ENCODE assay signal across 2 cellular contexts in the genomic region with DNA sequence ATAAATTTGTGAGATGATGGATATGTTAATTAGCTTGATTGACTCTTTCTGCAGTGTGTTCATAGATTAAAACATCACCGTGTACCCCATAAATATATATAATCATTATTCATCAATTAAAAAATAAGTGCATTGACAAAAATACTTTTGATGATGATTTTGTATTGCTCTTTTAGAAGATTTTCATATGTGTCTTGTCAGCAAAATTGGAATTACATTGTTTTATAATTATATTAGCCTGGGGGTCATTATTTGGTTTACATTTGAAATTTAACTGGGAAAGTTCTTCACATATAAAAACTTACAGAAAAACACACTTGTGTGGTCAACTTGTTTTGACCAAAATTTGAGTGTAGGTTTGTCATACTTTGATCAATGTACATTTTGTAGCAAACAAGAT.
TF ChIP-seq lines count a peak whose summit lies in the region.

No MANE protein-coding gene starts in this region.

TF ChIP-seq in HepG2, 621 proteins besides CTCF, POLR2A, EP300 and RAD21 (continued from another document):
- TF ChIP-seq, protein P1, sequence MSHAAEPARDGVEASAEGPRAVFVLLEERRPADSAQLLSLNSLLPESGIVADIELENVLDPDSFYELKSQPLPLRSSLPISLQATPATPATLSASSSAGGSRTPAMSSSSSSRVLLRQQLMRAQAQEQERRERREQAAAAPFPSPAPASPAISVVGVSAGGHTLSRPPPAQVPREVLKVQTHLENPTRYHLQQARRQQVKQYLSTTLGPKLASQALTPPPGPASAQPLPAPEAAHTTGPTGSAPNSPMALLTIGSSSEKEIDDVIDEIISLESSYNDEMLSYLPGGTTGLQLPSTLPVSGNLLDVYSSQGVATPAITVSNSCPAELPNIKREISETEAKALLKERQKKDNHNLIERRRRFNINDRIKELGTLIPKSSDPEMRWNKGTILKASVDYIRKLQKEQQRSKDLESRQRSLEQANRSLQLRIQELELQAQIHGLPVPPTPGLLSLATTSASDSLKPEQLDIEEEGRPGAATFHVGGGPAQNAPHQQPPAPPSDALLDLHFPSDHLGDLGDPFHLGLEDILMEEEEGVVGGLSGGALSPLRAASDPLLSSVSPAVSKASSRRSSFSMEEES (CRISPR knock-in tag; IDR thresholded peaks at IDR 0.05) = no peak
- TF ChIP-seq FLYWCH1 (CRISPR knock-in tag; IDR thresholded peaks at IDR 0.05) (no peak), JDP2 (CRISPR knock-in tag; IDR thresholded peaks at IDR 0.05; ENCODE audit: borderline replicate concordance) (no peak), ZNF12 (CRISPR knock-in tag; IDR thresholded peaks at IDR 0.05) (no peak), USF2 (IDR thresholded peaks at IDR 0.05; ENCODE audit: low read depth, low read length) (no peak), USF2 (CRISPR knock-in tag; IDR thresholded peaks at IDR 0.05; ENCODE audit: borderline replicate concordance) (no peak), STAT5B (CRISPR knock-in tag; IDR thresholded peaks at IDR 0.05) (no peak), ZSCAN20 (CRISPR knock-in tag; IDR thresholded peaks at IDR 0.05; ENCODE audit: borderline replicate concordance) (no peak), SRSF9 (IDR thresholded peaks at IDR 0.05; ENCODE audit: borderline replicate concordance, insufficient read depth, low read depth, low read length, poor library complexity, severe bottlenecking) (no peak), DNMT1 (CRISPR knock-in tag; IDR thresholded peaks at IDR 0.05) (no peak), ZBTB20 (CRISPR knock-in tag; IDR thresholded peaks at IDR 0.05; ENCODE audit: borderline replicate concordance, low read depth) (no peak), HNF4G (IDR thresholded peaks at IDR 0.05; ENCODE audit: borderline replicate concordance, low read depth, low read length) (no peak), HNF4G (CRISPR knock-in tag; IDR thresholded peaks at IDR 0.05; ENCODE audit: borderline replicate concordance, low read depth) (no peak)

TF ChIP-seq in K562, 482 proteins besides CTCF, POLR2A, EP300 and RAD21 (continued from another document):
- TF ChIP-seq ZNF592 (IDR thresholded peaks at IDR 0.05) (no peak), AFF4 (CRISPR knock-in tag; IDR thresholded peaks at IDR 0.05) (no peak), ZNF668 (CRISPR knock-in tag; IDR thresholded peaks at IDR 0.05) (no peak), FOXJ2 (tag; IDR thresholded peaks at IDR 0.05) (no peak), ZNF316 (IDR thresholded peaks at IDR 0.05) (peak; percentile 77), MAFF (IDR thresholded peaks at IDR 0.05; ENCODE audit: low read length) (peak; percentile 57; the same call in 1 of the 2 replicates), L3MBTL2 (IDR thresholded peaks at IDR 0.05) (no peak), MAFG (tag; conservative IDR thresholded peaks at IDR 0.05) (peak; percentile 57; the same call in 1 of the 2 replicates), MAFK (IDR thresholded peaks at IDR 0.05; ENCODE audit: low read length) (peak; percentile 79), EWSR1 (IDR thresholded peaks at IDR 0.05; ENCODE audit: borderline replicate concordance, low read depth, partially characterized antibody) (no peak), EP400 (IDR thresholded peaks at IDR 0.05) (no peak), SIN3B (IDR thresholded peaks at IDR 0.05; ENCODE audit: low read depth) (no peak)
- TF ChIP-seq, protein P2, sequence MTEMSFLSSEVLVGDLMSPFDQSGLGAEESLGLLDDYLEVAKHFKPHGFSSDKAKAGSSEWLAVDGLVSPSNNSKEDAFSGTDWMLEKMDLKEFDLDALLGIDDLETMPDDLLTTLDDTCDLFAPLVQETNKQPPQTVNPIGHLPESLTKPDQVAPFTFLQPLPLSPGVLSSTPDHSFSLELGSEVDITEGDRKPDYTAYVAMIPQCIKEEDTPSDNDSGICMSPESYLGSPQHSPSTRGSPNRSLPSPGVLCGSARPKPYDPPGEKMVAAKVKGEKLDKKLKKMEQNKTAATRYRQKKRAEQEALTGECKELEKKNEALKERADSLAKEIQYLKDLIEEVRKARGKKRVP (CRISPR knock-in tag; IDR thresholded peaks at IDR 0.05) = no peak
- TF ChIP-seq, protein P3, sequence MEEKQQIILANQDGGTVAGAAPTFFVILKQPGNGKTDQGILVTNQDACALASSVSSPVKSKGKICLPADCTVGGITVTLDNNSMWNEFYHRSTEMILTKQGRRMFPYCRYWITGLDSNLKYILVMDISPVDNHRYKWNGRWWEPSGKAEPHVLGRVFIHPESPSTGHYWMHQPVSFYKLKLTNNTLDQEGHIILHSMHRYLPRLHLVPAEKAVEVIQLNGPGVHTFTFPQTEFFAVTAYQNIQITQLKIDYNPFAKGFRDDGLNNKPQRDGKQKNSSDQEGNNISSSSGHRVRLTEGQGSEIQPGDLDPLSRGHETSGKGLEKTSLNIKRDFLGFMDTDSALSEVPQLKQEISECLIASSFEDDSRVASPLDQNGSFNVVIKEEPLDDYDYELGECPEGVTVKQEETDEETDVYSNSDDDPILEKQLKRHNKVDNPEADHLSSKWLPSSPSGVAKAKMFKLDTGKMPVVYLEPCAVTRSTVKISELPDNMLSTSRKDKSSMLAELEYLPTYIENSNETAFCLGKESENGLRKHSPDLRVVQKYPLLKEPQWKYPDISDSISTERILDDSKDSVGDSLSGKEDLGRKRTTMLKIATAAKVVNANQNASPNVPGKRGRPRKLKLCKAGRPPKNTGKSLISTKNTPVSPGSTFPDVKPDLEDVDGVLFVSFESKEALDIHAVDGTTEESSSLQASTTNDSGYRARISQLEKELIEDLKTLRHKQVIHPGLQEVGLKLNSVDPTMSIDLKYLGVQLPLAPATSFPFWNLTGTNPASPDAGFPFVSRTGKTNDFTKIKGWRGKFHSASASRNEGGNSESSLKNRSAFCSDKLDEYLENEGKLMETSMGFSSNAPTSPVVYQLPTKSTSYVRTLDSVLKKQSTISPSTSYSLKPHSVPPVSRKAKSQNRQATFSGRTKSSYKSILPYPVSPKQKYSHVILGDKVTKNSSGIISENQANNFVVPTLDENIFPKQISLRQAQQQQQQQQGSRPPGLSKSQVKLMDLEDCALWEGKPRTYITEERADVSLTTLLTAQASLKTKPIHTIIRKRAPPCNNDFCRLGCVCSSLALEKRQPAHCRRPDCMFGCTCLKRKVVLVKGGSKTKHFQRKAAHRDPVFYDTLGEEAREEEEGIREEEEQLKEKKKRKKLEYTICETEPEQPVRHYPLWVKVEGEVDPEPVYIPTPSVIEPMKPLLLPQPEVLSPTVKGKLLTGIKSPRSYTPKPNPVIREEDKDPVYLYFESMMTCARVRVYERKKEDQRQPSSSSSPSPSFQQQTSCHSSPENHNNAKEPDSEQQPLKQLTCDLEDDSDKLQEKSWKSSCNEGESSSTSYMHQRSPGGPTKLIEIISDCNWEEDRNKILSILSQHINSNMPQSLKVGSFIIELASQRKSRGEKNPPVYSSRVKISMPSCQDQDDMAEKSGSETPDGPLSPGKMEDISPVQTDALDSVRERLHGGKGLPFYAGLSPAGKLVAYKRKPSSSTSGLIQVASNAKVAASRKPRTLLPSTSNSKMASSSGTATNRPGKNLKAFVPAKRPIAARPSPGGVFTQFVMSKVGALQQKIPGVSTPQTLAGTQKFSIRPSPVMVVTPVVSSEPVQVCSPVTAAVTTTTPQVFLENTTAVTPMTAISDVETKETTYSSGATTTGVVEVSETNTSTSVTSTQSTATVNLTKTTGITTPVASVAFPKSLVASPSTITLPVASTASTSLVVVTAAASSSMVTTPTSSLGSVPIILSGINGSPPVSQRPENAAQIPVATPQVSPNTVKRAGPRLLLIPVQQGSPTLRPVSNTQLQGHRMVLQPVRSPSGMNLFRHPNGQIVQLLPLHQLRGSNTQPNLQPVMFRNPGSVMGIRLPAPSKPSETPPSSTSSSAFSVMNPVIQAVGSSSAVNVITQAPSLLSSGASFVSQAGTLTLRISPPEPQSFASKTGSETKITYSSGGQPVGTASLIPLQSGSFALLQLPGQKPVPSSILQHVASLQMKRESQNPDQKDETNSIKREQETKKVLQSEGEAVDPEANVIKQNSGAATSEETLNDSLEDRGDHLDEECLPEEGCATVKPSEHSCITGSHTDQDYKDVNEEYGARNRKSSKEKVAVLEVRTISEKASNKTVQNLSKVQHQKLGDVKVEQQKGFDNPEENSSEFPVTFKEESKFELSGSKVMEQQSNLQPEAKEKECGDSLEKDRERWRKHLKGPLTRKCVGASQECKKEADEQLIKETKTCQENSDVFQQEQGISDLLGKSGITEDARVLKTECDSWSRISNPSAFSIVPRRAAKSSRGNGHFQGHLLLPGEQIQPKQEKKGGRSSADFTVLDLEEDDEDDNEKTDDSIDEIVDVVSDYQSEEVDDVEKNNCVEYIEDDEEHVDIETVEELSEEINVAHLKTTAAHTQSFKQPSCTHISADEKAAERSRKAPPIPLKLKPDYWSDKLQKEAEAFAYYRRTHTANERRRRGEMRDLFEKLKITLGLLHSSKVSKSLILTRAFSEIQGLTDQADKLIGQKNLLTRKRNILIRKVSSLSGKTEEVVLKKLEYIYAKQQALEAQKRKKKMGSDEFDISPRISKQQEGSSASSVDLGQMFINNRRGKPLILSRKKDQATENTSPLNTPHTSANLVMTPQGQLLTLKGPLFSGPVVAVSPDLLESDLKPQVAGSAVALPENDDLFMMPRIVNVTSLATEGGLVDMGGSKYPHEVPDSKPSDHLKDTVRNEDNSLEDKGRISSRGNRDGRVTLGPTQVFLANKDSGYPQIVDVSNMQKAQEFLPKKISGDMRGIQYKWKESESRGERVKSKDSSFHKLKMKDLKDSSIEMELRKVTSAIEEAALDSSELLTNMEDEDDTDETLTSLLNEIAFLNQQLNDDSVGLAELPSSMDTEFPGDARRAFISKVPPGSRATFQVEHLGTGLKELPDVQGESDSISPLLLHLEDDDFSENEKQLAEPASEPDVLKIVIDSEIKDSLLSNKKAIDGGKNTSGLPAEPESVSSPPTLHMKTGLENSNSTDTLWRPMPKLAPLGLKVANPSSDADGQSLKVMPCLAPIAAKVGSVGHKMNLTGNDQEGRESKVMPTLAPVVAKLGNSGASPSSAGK (IDR thresholded peaks at IDR 0.05) = no peak
